In genomic region chr14:53218161-53218560, GRCh38 we compare ENCODE assay signal across 8 cellular contexts.
DNase-seq lines count a peak whose midpoint lies in the region; ATAC-seq and TF ChIP-seq lines count a peak whose summit lies in the region.

No MANE protein-coding gene starts in this region.

- no peak for TF ChIP-seq POLR2A in NB4 (IDR thresholded peaks at IDR 0.05; ENCODE audit: extremely low read depth, insufficient read length)

- H3K4me1 Mint-ChIP-seq in Caco-2 (ENCODE audit: low read depth, unreplicated experiment) (no peaks in the 10 kb centered on the region), endodermal cell (peaks cover 5% of the 10 kb centered on the region)

- intact Hi-C loops in Caco-2 (cut with micrococcal nuclease; ENCODE audit: unreplicated experiment) = no loop called here
- intact Hi-C loops in posterior vena cava (cut with DNase I) = loop anchor here in 1 of 2 donors (10.0 kb wide), 1 partner anchor 1273 kb away; no protein-coding TSS in a partner anchor

- TF ChIP-seq CTCF in Caco-2 (IDR thresholded peaks at IDR 0.05; ENCODE audit: insufficient read depth in 1 of 2, low read depth in 1 of 2, low read length in 1 of 2, severe bottlenecking in 1 of 2, unreplicated experiment in 1 of 2) (no peak), NB4 (IDR thresholded peaks at IDR 0.05; ENCODE audit: low read depth, low read length) (no peak), endodermal cell (conservative IDR thresholded peaks at IDR 0.05) (no peak), parathyroid adenoma (IDR thresholded peaks at IDR 0.05) (no peak)

- H3K9me3 Mint-ChIP-seq in Caco-2 (ENCODE audit: unreplicated experiment) = no peaks in the 10 kb centered on the region
- peaks cover 10% of the 10 kb centered on the region for H3K9me3 Mint-ChIP-seq in endodermal cell

- H3K4me3 Mint-ChIP-seq in Caco-2 (ENCODE audit: unreplicated experiment) (peak overlapping the region; percentile 76), endodermal cell (peak overlapping the region; percentile 72)

- peak overlapping the region; percentile 68 for H3K4me2 ChIP-seq in parathyroid adenoma (ENCODE audit: low read length)

- peak overlapping the region; percentile 85 for H2AFZ ChIP-seq in parathyroid adenoma

- no peak for ATAC-seq in GM19467 (IDR thresholded peaks at IDR 0.05; ENCODE audit: unreplicated experiment)

- DNase-seq in Caco-2 = no peak
- DNase-seq in NB4 (ENCODE audit: low read depth) = peak; percentile 3
- no peak for DNase-seq in endodermal cell
- DNase-seq in activated gamma-delta T cell (lab: John Stamatoyannopoulos, UW) = no peak
- DNase-seq in posterior vena cava (ENCODE audit: low spot score) = no peak
- DNase-seq in stimulated activated CD4-positive, alpha-beta T cell treated with anti-CD3 and anti-CD28 coated beads, Interleukin-4, amount 100 ng/mL, for 4 hours = no peak

- no peaks in the 10 kb centered on the region for H3K79me2 ChIP-seq in parathyroid adenoma

- H3K27ac Mint-ChIP-seq in Caco-2 (ENCODE audit: unreplicated experiment) (no peak overlapping the region), endodermal cell (no peak overlapping the region)

- POLR2A ChIA-PET in Caco-2 (lab: Charles Lee) = interaction anchor here (0.5 to 0.6 kb wide), 2 partner anchors 26 to 65 kb away, joined by 4 read pairs; no protein-coding TSS in a partner anchor

- no peaks in the 10 kb centered on the region for H3K36me3 ChIP-seq in Caco-2 (ENCODE audit: control insufficient read depth, insufficient read depth, low read length)
- no peaks in the 10 kb centered on the region for H3K36me3 ChIP-seq in endodermal cell (ENCODE audit: control insufficient read depth, insufficient read depth, low read length)
- no peaks in the 10 kb centered on the region for H3K36me3 ChIP-seq in parathyroid adenoma (ENCODE audit: control insufficient read depth, insufficient read depth, low read length)

- H3K27ac ChIP-seq in endodermal cell (ENCODE audit: low read depth, low read length) = no peak overlapping the region
- H3K27ac ChIP-seq in parathyroid adenoma = no peak overlapping the region

- CTCF ChIA-PET in Caco-2 (lab: Charles Lee) = interaction anchor here (0.6 to 1.7 kb wide), 3 partner anchors 62 to 1130 kb away, joined by 3 to 7 read pairs (median 5); no protein-coding TSS in a partner anchor

- H3K27me3 ChIP-seq in Caco-2 (replicated peaks; ENCODE audit: control insufficient read depth, insufficient read depth, low read length) (no peaks in the 10 kb centered on the region), endodermal cell (ENCODE audit: control insufficient read depth, insufficient read depth, low read length, poor library complexity, severe bottlenecking) (no peaks in the 10 kb centered on the region), parathyroid adenoma (ENCODE audit: control insufficient read depth, insufficient read depth, low read length) (no peaks in the 10 kb centered on the region)

- no TSS peak for BruUV-seq in Caco-2 (replicated peaks; lab: Mats Ljungman, UMichigan)

- H3K4me3 ChIP-seq in Caco-2 (ENCODE audit: low read depth, low read length) (peak overlapping the region; percentile 51), NB4 (ENCODE audit: low read depth, low read length) (peak overlapping the region; percentile 61), endodermal cell (ENCODE audit: low read length) (peak overlapping the region; percentile 84), parathyroid adenoma (ENCODE audit: low read depth, low read length) (peak overlapping the region; percentile 46)

- H3K27me3 Mint-ChIP-seq in Caco-2 (ENCODE audit: insufficient read depth, unreplicated experiment) (no peaks in the 10 kb centered on the region), endodermal cell (ENCODE audit: insufficient read depth) (no peaks in the 10 kb centered on the region)

- no peaks in the 10 kb centered on the region for H3K4me1 ChIP-seq in Caco-2
- H3K4me1 ChIP-seq in endodermal cell (ENCODE audit: control insufficient read depth, insufficient read depth, low read length) = no peaks in the 10 kb centered on the region
- no peaks in the 10 kb centered on the region for H3K4me1 ChIP-seq in parathyroid adenoma

- 89 to 100% methylated on average over 1 of the region's 2 CpGs for WGBS in endodermal cell (ENCODE audit: insufficient coverage in 1 of 2, insufficient read length in 1 of 2), 2 experiments

- H3K36me3 Mint-ChIP-seq in Caco-2 (ENCODE audit: insufficient read depth, unreplicated experiment) = no peaks in the 10 kb centered on the region
- no peaks in the 10 kb centered on the region for H3K36me3 Mint-ChIP-seq in endodermal cell (ENCODE audit: low read depth)

- no peaks in the 10 kb centered on the region for H3K9me3 ChIP-seq in Caco-2
- no peaks in the 10 kb centered on the region for H3K9me3 ChIP-seq in endodermal cell (ENCODE audit: control insufficient read depth, low read length)
- H3K9me3 ChIP-seq in parathyroid adenoma (ENCODE audit: control insufficient read depth, low read length) = no peaks in the 10 kb centered on the region

- H3K9ac ChIP-seq in endodermal cell (ENCODE audit: extremely low read depth, low read length, poor library complexity, severe bottlenecking) (no peak overlapping the region), parathyroid adenoma (no peak overlapping the region)
